ENCODE assay signal across 9 cellular contexts in genomic region chr11:66317322-66317765, GRCh38. TPM values are rescaled to one million over a fixed set of nuclear protein-coding genes. Genes with fewer than 3 reads are reported as not detected.
DNase-seq lines count a peak whose midpoint lies in the region; ATAC-seq and TF ChIP-seq lines count a peak whose summit lies in the region.
"Had no signal": no experiment of that assay in that cellular context is flagged by ENCODE, and none has a peak within 500 bp of the region (broad histone marks: within the 10 kb centered on the region; RNA-seq: fewer than 3 reads in every experiment).

No MANE protein-coding gene starts in this region.

- H3K36me3 ChIP-seq in gastroesophageal sphincter = no peaks in the 10 kb centered on the region
- no peaks in the 10 kb centered on the region for H3K36me3 ChIP-seq in smooth muscle cell (ENCODE audit: low read depth)

- peak overlapping the region; percentile 47 to 83 (median 70); a peak in 4 of 7 replicates for H3K27ac Mint-ChIP-seq in H9

- H2AFZ ChIP-seq in H9 (ENCODE audit: low read length) = no peak overlapping the region
- H2AFZ ChIP-seq in smooth muscle cell (ENCODE audit: low read depth) = no peak overlapping the region

- peaks cover 29% of the 10 kb centered on the region for H3K27me3 Mint-ChIP-seq in H9 (ENCODE audit: low read depth)

- H3K4me3 ChIP-seq in gastroesophageal sphincter (peak overlapping the region; percentile 34 to 55), smooth muscle cell (peak overlapping the region; percentile 47), lower leg skin (ENCODE audit: low read depth, poor library complexity, severe bottlenecking) (no peak overlapping the region)

- H2BK15ac ChIP-seq in H9 (ENCODE audit: low read depth, low read length) = no peak overlapping the region

- no peak overlapping the region for H2BK12ac ChIP-seq in H9 (ENCODE audit: insufficient read length, low read depth, low read length)

- no CpG with 5 or more reads among the region's 14 CpGs for WGBS in H9 (ENCODE audit: extremely low coverage, insufficient read length, low lambda C conversion rate)
- WGBS in gastroesophageal sphincter (ENCODE audit: low coverage in 1 of 2), 2 donors = 5% methylated on average over 4 of the region's 14 CpGs; no CpG with 5 or more reads in 1 of the 2 donors
- 23% methylated on average over 9 of the region's 14 CpGs for WGBS in smooth muscle cell (ENCODE audit: low lambda C conversion rate)
- 7 to 18% methylated on average over 14 of the region's 14 CpGs for WGBS in lower leg skin, 2 donors

- H3K9me3 ChIP-seq in H9 (ENCODE audit: control insufficient read depth, low read depth, low read length) = no peaks in the 10 kb centered on the region
- H3K9me3 ChIP-seq in gastroesophageal sphincter = no peaks in the 10 kb centered on the region
- no peaks in the 10 kb centered on the region for H3K9me3 ChIP-seq in smooth muscle cell (replicated peaks; ENCODE audit: low read depth)

- H4K8ac ChIP-seq in H9 (replicated peaks; ENCODE audit: insufficient read length, low read depth, low read length) = no peak overlapping the region

- H4K20me1 ChIP-seq in H9 (ENCODE audit: control insufficient read depth, insufficient read depth, insufficient read length) (no peaks in the 10 kb centered on the region), smooth muscle cell (ENCODE audit: low read depth) (peaks cover 4% of the 10 kb centered on the region)

- H3K56ac ChIP-seq in H9 (ENCODE audit: insufficient read length, low read depth, low read length) = no peak overlapping the region

- no peak overlapping the region for H3K4ac ChIP-seq in H9 (ENCODE audit: low read depth, low read length)

- TF ChIP-seq CTCF in H9 (conservative IDR thresholded peaks at IDR 0.05) = no peak
- TF ChIP-seq CTCF in gastroesophageal sphincter (IDR thresholded peaks at IDR 0.05) = no peak
- no peak for TF ChIP-seq CTCF in smooth muscle cell (IDR thresholded peaks at IDR 0.05; ENCODE audit: borderline replicate concordance, insufficient read depth, poor library complexity, severe bottlenecking)
- no peak for TF ChIP-seq CTCF in lower leg skin (IDR thresholded peaks at IDR 0.05)

- no peaks in the 10 kb centered on the region for H3K79me1 ChIP-seq in H9 (ENCODE audit: insufficient read depth, low read depth, low read length, poor library complexity, severe bottlenecking)

- peak overlapping the region; percentile 69 for H3K18ac ChIP-seq in H9 (ENCODE audit: insufficient read length, low read depth, low read length)

- H3K27me3 ChIP-seq in H9 (ENCODE audit: insufficient read depth, low read length) (no peaks in the 10 kb centered on the region), gastroesophageal sphincter (peaks cover 10% of the 10 kb centered on the region), smooth muscle cell (ENCODE audit: low read depth) (no peaks in the 10 kb centered on the region)

- DNase-seq in H9 (no peak), smooth muscle cell (lab: John Stamatoyannopoulos, UW; ENCODE audit: unreplicated experiment) (peak; percentile 72), globus pallidus (ENCODE audit: low spot score) (no peak), lower leg skin (ENCODE audit: low spot score in 2 of 2) (no peak)
- peak; percentile 79 for DNase-seq in activated CD8-positive, alpha-beta memory T cell treated with anti-CD3 and anti-CD28 coated beads, Interleukin-2, amount 50 U/mL, for 48 hours

- H3K23me2 ChIP-seq in H9 (ENCODE audit: insufficient read length, low read depth, low read length, poor library complexity, severe bottlenecking) = peaks cover 4% of the 10 kb centered on the region

- peak overlapping the region; percentile 7 for H3K4me2 ChIP-seq in H9 (ENCODE audit: insufficient read depth, insufficient read length, low read length)
- H3K4me2 ChIP-seq in smooth muscle cell = peak overlapping the region; percentile 88

- no peak overlapping the region for H2AK5ac ChIP-seq in H9 (ENCODE audit: insufficient read length, low read length)

- intact Hi-C loops in lower leg skin (cut with DNase I; ENCODE audit: low total_unique reads) = no loop called here

- TF ChIP-seq EP300 in gastroesophageal sphincter (IDR thresholded peaks at IDR 0.05) = no peak

- no peak overlapping the region for H2BK5ac ChIP-seq in H9 (ENCODE audit: insufficient read length, low read length)

- no peak overlapping the region for H3K14ac ChIP-seq in H9 (ENCODE audit: insufficient read depth, low read length)

- TF ChIP-seq POLR2A in gastroesophageal sphincter (IDR thresholded peaks at IDR 0.05) = no peak
- TF ChIP-seq POLR2A in lower leg skin (IDR thresholded peaks at IDR 0.05) = no peak

- no peak overlapping the region for H2BK120ac ChIP-seq in H9 (ENCODE audit: low read depth, low read length, poor library complexity, severe bottlenecking)

- peak overlapping the region; percentile 42 to 69; a peak in 4 of 5 replicates for H3K4me3 Mint-ChIP-seq in H9

- H3F3A ChIP-seq in smooth muscle cell (ENCODE audit: low read depth) = peaks cover 32% of the 10 kb centered on the region

- peaks cover 2% of the 10 kb centered on the region; the same call in 1 of the 2 replicates for H3K4me1 ChIP-seq in H9 (ENCODE audit: insufficient read depth, low read length)
- peaks cover 0 to 71% (median 29%) of the 10 kb centered on the region in 3 donors for H3K4me1 ChIP-seq in gastroesophageal sphincter
- H3K4me1 ChIP-seq in smooth muscle cell (ENCODE audit: low read depth) = peaks cover 43% of the 10 kb centered on the region

- peaks cover 8 to 18% (median 16%) of the 10 kb centered on the region in 3 experiments for H3K36me3 Mint-ChIP-seq in H9 (ENCODE audit: insufficient read depth in 1 of 3, low read depth in 3 of 3)

- H3K23ac ChIP-seq in H9 (ENCODE audit: insufficient read length, low read depth, low read length) = no peak overlapping the region

- H2BK20ac ChIP-seq in H9 (ENCODE audit: low read depth, low read length, poor library complexity, severe bottlenecking) = no peak overlapping the region

- no peak overlapping the region for H4K91ac ChIP-seq in H9 (ENCODE audit: insufficient read length, low read depth, low read length)

- peaks cover 23 to 29% of the 10 kb centered on the region in 2 experiments for H3K4me1 Mint-ChIP-seq in H9

- H3K27ac ChIP-seq in H9 (ENCODE audit: insufficient read length, low read depth, low read length) = no peak overlapping the region
- H3K27ac ChIP-seq in gastroesophageal sphincter = peak overlapping the region; percentile 14 to 96 (median 92)
- H3K27ac ChIP-seq in smooth muscle cell (ENCODE audit: low read depth) = peak overlapping the region; percentile 97

- H4K5ac ChIP-seq in H9 (ENCODE audit: insufficient read length, low read depth, low read length) = no peak overlapping the region

- H3T11ph ChIP-seq in H9 (ENCODE audit: low read length) = no peak overlapping the region

- H3K9me3 Mint-ChIP-seq in H9 = peaks cover 14 to 20% of the 10 kb centered on the region in 2 experiments

- H3K79me2 ChIP-seq in H9 (ENCODE audit: insufficient read depth, low read length) (no peaks in the 10 kb centered on the region), smooth muscle cell (ENCODE audit: low read depth) (peaks cover 28% of the 10 kb centered on the region)

- no peak overlapping the region for H3K9ac ChIP-seq in H9 (ENCODE audit: extremely low read depth, insufficient read length, low read length)
- peak overlapping the region; percentile 51 for H3K9ac ChIP-seq in smooth muscle cell (ENCODE audit: low read depth)

- ATAC-seq in gastroesophageal sphincter (no peak), HG03378 (IDR thresholded peaks at IDR 0.05; ENCODE audit: unreplicated experiment) (no peak), HG03097 (IDR thresholded peaks at IDR 0.05; ENCODE audit: low FRiP score, unreplicated experiment) (no peak)

RNA-seq across cellular contexts. Expression of gene CD248, which starts 0.5 kb away (rescaled TPM):
- 1.3 and 1.5 TPM in 2 replicates for total RNA-seq in H9 (2021)
- total RNA-seq in gastroesophageal sphincter = 10 to 100 TPM; 23.1 to 68.2 (median 27.0) TPM
- total RNA-seq in smooth muscle cell = 29.0 and 35.5 TPM in 2 replicates
- 196 and 287 TPM in 2 replicates for polyA plus RNA-seq in smooth muscle cell
- total RNA-seq in lower leg skin = 10 to 100 TPM in 2 of 4 donors, 1 to 10 TPM in 2; 6.3 to 23.5 (median 12.3) TPM

RNA-seq across cellular contexts. Expression of gene RIN1, which starts 18.9 kb away (rescaled TPM):
- total RNA-seq in H9 (2021) (5.4 and 5.5 TPM in 2 replicates), gastroesophageal sphincter (1 to 10 TPM; 3.8 to 9.3 (median 4.7) TPM), smooth muscle cell (7.5 and 18.0 TPM in 2 replicates), lower leg skin (10 to 100 TPM; 48.3 to 56.9 (median 53.8) TPM)
- polyA plus RNA-seq in smooth muscle cell = 15.3 and 18.3 TPM in 2 replicates

RNA-seq across cellular contexts. Expression of gene TMEM151A, which starts 25.6 kb away (rescaled TPM):
- total RNA-seq in H9 (2021) (1.2 and 1.4 TPM in 2 replicates), gastroesophageal sphincter (under 1 TPM in 1 of 4 donors, not detected in 3; 0.66 TPM), smooth muscle cell (0.18 TPM in 1 of 2 replicates, not detected in the other), lower leg skin (not detected)
- 0.13 and 0.64 TPM in 2 replicates for polyA plus RNA-seq in smooth muscle cell
- total RNA-seq: dermis microvascular lymphatic vessel endothelial cell had no signal

RNA-seq across cellular contexts. Expression of gene BRMS1, which starts 27.6 kb away (rescaled TPM):
- total RNA-seq in H9 (2021) (50.1 and 50.5 TPM in 2 replicates), gastroesophageal sphincter (10 to 100 TPM; 26.6 to 44.2 (median 35.5) TPM), smooth muscle cell (22.7 and 23.8 TPM in 2 replicates), lower leg skin (10 to 100 TPM; 40.1 to 68.4 (median 57.5) TPM)
- 44.2 and 56.7 TPM in 2 replicates for polyA plus RNA-seq in smooth muscle cell

RNA-seq across cellular contexts. Expression of gene YIF1A, which starts 28.4 kb away (rescaled TPM):
- 64.3 and 71.6 TPM in 2 replicates for total RNA-seq in H9 (2021)
- 10 to 100 TPM; 39.4 to 79.3 (median 64.5) TPM for total RNA-seq in gastroesophageal sphincter
- total RNA-seq in smooth muscle cell = 110 and 195 TPM in 2 replicates
- polyA plus RNA-seq in smooth muscle cell = 320 and 365 TPM in 2 replicates
- total RNA-seq in lower leg skin = 10 to 100 TPM; 55.3 to 76.2 (median 74.1) TPM

Comparison
In these comparisons a context has a peak if more than half of its experiments do, and no peak if none do; other contexts are left out.
1. DNase-seq: peak in activated CD8-positive, alpha-beta memory T cell treated with anti-CD3 and anti-CD28 coated beads, Interleukin-2, amount 50 U/mL, for 48 hours (single experiment) and smooth muscle cell (single experiment); none in H9 (single experiment), globus pallidus (single experiment) and lower leg skin (0 of 2).